8 cellular contexts compared by ENCODE assay signal in the genomic region with DNA sequence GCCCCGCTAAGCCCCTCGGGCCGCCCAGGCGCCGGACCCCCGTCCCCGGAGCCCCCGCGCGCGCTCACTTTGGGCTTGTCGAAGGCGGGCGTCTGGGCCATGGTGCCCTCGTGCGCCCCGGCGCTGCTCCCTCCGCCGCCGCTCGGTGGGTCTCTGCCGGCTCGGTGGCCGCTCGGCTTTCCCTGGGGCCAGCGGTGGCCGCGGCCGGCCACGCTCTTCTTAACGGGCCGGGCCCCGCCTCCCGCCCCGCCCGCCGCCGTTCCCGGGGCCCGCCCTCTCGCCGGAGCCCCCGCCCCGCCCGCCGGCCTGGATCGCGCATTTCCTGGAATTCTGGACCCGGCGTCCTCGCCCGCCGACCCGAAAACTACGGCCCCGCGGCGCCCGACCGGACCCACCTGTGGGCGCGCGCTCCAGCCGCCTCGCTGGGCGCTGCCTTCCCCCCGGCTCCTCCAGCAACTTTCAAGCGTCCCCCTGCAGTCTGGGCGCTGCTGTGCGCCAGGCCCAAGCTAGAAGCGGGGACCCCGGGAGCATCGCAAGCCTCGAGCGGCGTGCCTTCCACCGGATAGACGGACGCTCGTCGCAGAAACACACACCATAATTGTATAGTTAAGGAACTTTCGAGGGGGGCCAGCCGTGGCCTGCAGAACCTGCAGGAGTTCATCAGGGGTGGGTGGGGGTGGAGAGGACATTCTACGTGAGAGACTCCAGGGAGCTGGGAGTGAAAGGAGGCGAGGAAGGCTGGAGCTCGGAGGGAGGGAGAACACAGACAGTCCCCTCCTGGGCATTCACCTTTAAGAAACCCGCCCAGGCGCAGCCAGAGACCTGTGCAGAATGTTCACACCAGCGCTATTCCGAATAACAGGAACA.
DNase-seq lines count a peak whose midpoint lies in the region; ATAC-seq and TF ChIP-seq lines count a peak whose summit lies in the region.

ADA (minus strand) TSS at position 193 of the 867 bp plus-strand sequence; CDS start at position 101, 92 bp downstream.

- DNase-seq in COLO668 (lab: John Stamatoyannopoulos, UW; ENCODE audit: unreplicated experiment) (peak; percentile 79), HEK293T (ENCODE audit: extremely low spot score) (peak; percentile 69), NOMO-1 treated with dmso at 0.1 percent for 144 hours (lab: John Stamatoyannopoulos, UW; ENCODE audit: unreplicated experiment) (peak; percentile 27), activated gamma-delta T cell (lab: John Stamatoyannopoulos, UW) (peak; percentile 32), foreskin melanocyte (peak; percentile 51), nephron progenitor cell (peak; percentile 77), SIG-M5 treated with dmso at 0.1 percent for 504 hours (lab: John Stamatoyannopoulos, UW; ENCODE audit: unreplicated experiment) (no peak)

- POLR2A ChIA-PET in HEK293T (lab: Yijun Ruan, JAX): interaction anchor here (0.6 kb wide), 1 partner anchor 31 kb away, joined by 4 read pairs; no protein-coding TSS in a partner anchor

- ATAC-seq in HG03442 (IDR thresholded peaks at IDR 0.05; ENCODE audit: unreplicated experiment): no peak

- peaks cover 16% of the 10 kb centered on the region for H3K4me1 Mint-ChIP-seq in nephron progenitor cell

- H3K27me3 Mint-ChIP-seq in nephron progenitor cell (ENCODE audit: low read depth, poor library complexity): peaks cover 42% of the 10 kb centered on the region

- H3K36me3 Mint-ChIP-seq in nephron progenitor cell (ENCODE audit: low read depth): no peaks in the 10 kb centered on the region

- H3K4me3 Mint-ChIP-seq in nephron progenitor cell: peak within 1 kb of the TSS; percentile 80

- TF ChIP-seq CTCF in nephron progenitor cell (IDR thresholded peaks at IDR 0.05): no peak

- CTCF ChIA-PET in HEK293T (lab: Yijun Ruan, JAX): interaction anchor here (0.6 kb wide), 1 partner anchor 146 kb away, joined by 3 read pairs; no protein-coding TSS in a partner anchor

- no peak within 1 kb of the TSS for H3K27ac Mint-ChIP-seq in nephron progenitor cell

- peaks cover 16% of the 10 kb centered on the region for H3K9me3 Mint-ChIP-seq in nephron progenitor cell

TF ChIP-seq in HEK293T, 16 proteins besides CTCF, POLR2A, EP300 and RAD21:
- TF ChIP-seq CTBP1 (IDR thresholded peaks at IDR 0.05; ENCODE audit: borderline replicate concordance): no peak
- no peak for TF ChIP-seq TARDBP (IDR thresholded peaks at IDR 0.05)
- no peak for TF ChIP-seq ELF4 (IDR thresholded peaks at IDR 0.05)
- TF ChIP-seq, protein P1, sequence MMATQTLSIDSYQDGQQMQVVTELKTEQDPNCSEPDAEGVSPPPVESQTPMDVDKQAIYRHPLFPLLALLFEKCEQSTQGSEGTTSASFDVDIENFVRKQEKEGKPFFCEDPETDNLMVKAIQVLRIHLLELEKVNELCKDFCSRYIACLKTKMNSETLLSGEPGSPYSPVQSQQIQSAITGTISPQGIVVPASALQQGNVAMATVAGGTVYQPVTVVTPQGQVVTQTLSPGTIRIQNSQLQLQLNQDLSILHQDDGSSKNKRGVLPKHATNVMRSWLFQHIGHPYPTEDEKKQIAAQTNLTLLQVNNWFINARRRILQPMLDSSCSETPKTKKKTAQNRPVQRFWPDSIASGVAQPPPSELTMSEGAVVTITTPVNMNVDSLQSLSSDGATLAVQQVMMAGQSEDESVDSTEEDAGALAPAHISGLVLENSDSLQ (IDR thresholded peaks at IDR 0.05): no peak
- TF ChIP-seq FOXK2 (IDR thresholded peaks at IDR 0.05): no peak
- no peak for TF ChIP-seq BHLHE40 (IDR thresholded peaks at IDR 0.05; ENCODE audit: borderline replicate concordance)
- no peak for TF ChIP-seq SUZ12 (IDR thresholded peaks at IDR 0.05)
- no peak; the same call in 1 of the 2 replicates for TF ChIP-seq L3MBTL2 (conservative IDR thresholded peaks at IDR 0.05)
- no peak for TF ChIP-seq ZNF384 (IDR thresholded peaks at IDR 0.05)
- TF ChIP-seq ARNT (IDR thresholded peaks at IDR 0.05): no peak
- TF ChIP-seq FOXA1 (IDR thresholded peaks at IDR 0.05): no peak
- no peak for TF ChIP-seq NFRKB (IDR thresholded peaks at IDR 0.05)
- no peak for TF ChIP-seq FOXM1 (IDR thresholded peaks at IDR 0.05; ENCODE audit: borderline replicate concordance)
- TF ChIP-seq SP1 (IDR thresholded peaks at IDR 0.05): no peak
- no peak for TF ChIP-seq LEF1 (IDR thresholded peaks at IDR 0.05; ENCODE audit: borderline replicate concordance)
- no peak for TF ChIP-seq HDGF (IDR thresholded peaks at IDR 0.05; ENCODE audit: borderline replicate concordance)
